ENCODE assay signal across 8 cellular contexts in genomic region chr20:57748601-57749130, GRCh38. TPM values are rescaled to one million over a fixed set of nuclear protein-coding genes. Genes with fewer than 3 reads are reported as not detected.
DNase-seq lines count a peak whose midpoint lies in the region; ATAC-seq and TF ChIP-seq lines count a peak whose summit lies in the region.

No MANE protein-coding gene starts in this region.

- peak overlapping the region; percentile 62 for H2AFZ ChIP-seq in KMS-11 (ENCODE audit: low read depth)

- H3K27ac ChIP-seq in KMS-11 (no peak overlapping the region), left ventricle myocardium inferior (replicated peaks) (peak overlapping the region; percentile 79)

- no peaks in the 10 kb centered on the region for H3K9me3 ChIP-seq in left ventricle myocardium inferior (replicated peaks)

- no peaks in the 10 kb centered on the region for H3K79me2 ChIP-seq in KMS-11 (ENCODE audit: insufficient read depth, low read depth)

- H3K4me1 ChIP-seq in KMS-11 (ENCODE audit: low read depth, poor library complexity, severe bottlenecking) (peaks cover 14% of the 10 kb centered on the region), left ventricle myocardium inferior (peaks cover 33% of the 10 kb centered on the region)

- TF ChIP-seq CTCF in GM06990 (IDR thresholded peaks at IDR 0.05; ENCODE audit: insufficient read depth, low read length, poor library complexity, severe bottlenecking) (no peak), KMS-11 (conservative IDR thresholded peaks at IDR 0.05; ENCODE audit: low read depth, low read length) (no peak), left ventricle myocardium inferior (IDR thresholded peaks at IDR 0.05; ENCODE audit: borderline replicate concordance) (no peak), retinal pigment epithelial cell (conservative IDR thresholded peaks at IDR 0.05; ENCODE audit: low read depth, low read length) (peak; percentile 7)

- H3K36me3 ChIP-seq in GM06990 (ENCODE audit: control insufficient read depth, insufficient read depth, low read length) (no peaks in the 10 kb centered on the region), KMS-11 (ENCODE audit: insufficient read depth) (no peaks in the 10 kb centered on the region), left ventricle myocardium inferior (no peaks in the 10 kb centered on the region)

- DNase-seq in GM06990 (ENCODE audit: extremely low read depth, insufficient read length) (peak; percentile 59), left ventricle myocardium inferior (peak; percentile 84), retinal pigment epithelial cell (ENCODE audit: low read depth) (peak; percentile 80), iPS-NIHi7 (ENCODE audit: extremely low spot score) (no peak)
- DNase-seq in activated naive CD8-positive, alpha-beta T cell treated with anti-CD3 and anti-CD28 coated beads, Interleukin-2, amount 50 U/mL, for 16 hours (ENCODE audit: low read depth, low spot score), result peak; percentile 1

- H3K4me2 ChIP-seq in KMS-11, result peak overlapping the region; percentile 55

- intact Hi-C loops in left ventricle myocardium inferior (cut with micrococcal nuclease), result no loop called here

- ATAC-seq in SK-N-SH treated with all-trans-retinoic acid at 6 μM for 48 hours (peak; percentile 94), HG02759 (IDR thresholded peaks at IDR 0.05; ENCODE audit: unreplicated experiment) (no peak)

- H4K20me1 ChIP-seq in KMS-11 (ENCODE audit: insufficient read depth), result no peaks in the 10 kb centered on the region

- H3K4me3 ChIP-seq in GM06990 (replicated peaks; ENCODE audit: low read depth, low read length) (peak overlapping the region; percentile 11; the same call in 1 of the 2 replicates), KMS-11 (IDR thresholded peaks at IDR 0.05; ENCODE audit: insufficient read depth, low read depth, low read length) (no peak overlapping the region), left ventricle myocardium inferior (peak overlapping the region; percentile 55), retinal pigment epithelial cell (ENCODE audit: low read length) (peak overlapping the region; percentile 33)

- no peaks in the 10 kb centered on the region for H3K27me3 ChIP-seq in GM06990 (replicated peaks; ENCODE audit: control insufficient read depth, insufficient read depth, low read length)
- peaks cover 4% of the 10 kb centered on the region; the same call in 1 of the 2 replicates for H3K27me3 ChIP-seq in KMS-11 (ENCODE audit: insufficient read depth, low read depth)
- H3K27me3 ChIP-seq in left ventricle myocardium inferior (ENCODE audit: low read depth), result no peaks in the 10 kb centered on the region

- H3K9ac ChIP-seq in KMS-11, result peak overlapping the region; percentile 40; the same call in 1 of the 2 replicates

TF ChIP-seq in SK-N-SH treated with all-trans-retinoic acid at 6 μM for 48 hours, 23 proteins besides CTCF, POLR2A, EP300 and RAD21:
- peak; percentile 32 for TF ChIP-seq ISL1 (CRISPR knock-in tag; IDR thresholded peaks at IDR 0.05)
- no peak for TF ChIP-seq SNAI2 (CRISPR knock-in tag; IDR thresholded peaks at IDR 0.05)
- TF ChIP-seq, protein P1, sequence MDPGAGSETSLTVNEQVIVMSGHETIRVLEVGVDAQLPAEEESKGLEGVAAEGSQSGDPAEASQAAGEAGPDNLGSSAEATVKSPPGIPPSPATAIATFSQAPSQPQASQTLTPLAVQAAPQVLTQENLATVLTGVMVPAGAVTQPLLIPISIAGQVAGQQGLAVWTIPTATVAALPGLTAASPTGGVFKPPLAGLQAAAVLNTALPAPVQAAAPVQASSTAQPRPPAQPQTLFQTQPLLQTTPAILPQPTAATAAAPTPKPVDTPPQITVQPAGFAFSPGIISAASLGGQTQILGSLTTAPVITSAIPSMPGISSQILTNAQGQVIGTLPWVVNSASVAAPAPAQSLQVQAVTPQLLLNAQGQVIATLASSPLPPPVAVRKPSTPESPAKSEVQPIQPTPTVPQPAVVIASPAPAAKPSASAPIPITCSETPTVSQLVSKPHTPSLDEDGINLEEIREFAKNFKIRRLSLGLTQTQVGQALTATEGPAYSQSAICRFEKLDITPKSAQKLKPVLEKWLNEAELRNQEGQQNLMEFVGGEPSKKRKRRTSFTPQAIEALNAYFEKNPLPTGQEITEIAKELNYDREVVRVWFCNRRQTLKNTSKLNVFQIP (CRISPR knock-in tag; IDR thresholded peaks at IDR 0.05; ENCODE audit: borderline replicate concordance, low read depth), result no peak
- TF ChIP-seq GLIS3 (CRISPR knock-in tag; IDR thresholded peaks at IDR 0.05), result no peak
- peak; percentile 51; the same call in 1 of the 2 replicates for TF ChIP-seq TCF4 (CRISPR knock-in tag; IDR thresholded peaks at IDR 0.05; ENCODE audit: borderline replicate concordance)
- 0 out of 2 replicates have a peak, but pooled peaks have one; percentile 31 for TF ChIP-seq ESRRG (CRISPR knock-in tag; IDR thresholded peaks at IDR 0.05)
- peak; percentile 66; the same call in 1 of the 2 replicates for TF ChIP-seq TSHZ2 (CRISPR knock-in tag; IDR thresholded peaks at IDR 0.05)
- peak; percentile 26; the same call in 1 of the 2 replicates for TF ChIP-seq ZNF8 (CRISPR knock-in tag; IDR thresholded peaks at IDR 0.05)
TF ChIP-seq in SK-N-SH treated with all-trans-retinoic acid at 6 μM for 48 hours: peak in this region for 5.

RNA-seq across cellular contexts. Expression of gene PMEPA1, which starts 38.9 kb away (rescaled TPM):
- total RNA-seq in left ventricle myocardium inferior, result 36.4 TPM
